Comparison of ENCODE assay signal across 27 cellular contexts in genomic region chr2:43473767-43474166, GRCh38.
"Had no signal": no experiment of that assay in that cellular context is flagged by ENCODE, and none has a peak within 500 bp of the region (broad histone marks: within the 10 kb centered on the region; RNA-seq: fewer than 3 reads in every experiment).

No MANE protein-coding gene starts in this region.

- H3K9me3 ChIP-seq: body of pancreas, SJSA1, SK-N-SH had no signal

- H3K4me3 ChIP-seq: body of pancreas, K562, SJSA1 had no signal

- DNase-seq: activated CD4-positive, alpha-beta T cell treated with anti-CD3 and anti-CD28 coated beads for 36 hours; activated CD4-positive, alpha-beta T cell treated with anti-CD3 and anti-CD28 coated beads, Interleukin-2, amount 10 ng/mL, durations not matched to agents 7 days and 5 days; activated CD4-positive, alpha-beta T cell treated with anti-CD3 and anti-CD28 coated beads, Interleukin-2, amount 50 U/mL, for 48 hours; activated CD8-positive, alpha-beta T cell treated with anti-CD3 and anti-CD28 coated beads, Interleukin-2, amount 10 ng/mL, durations not matched to agents 7 days and 5 days; activated gamma-delta T cell; activated naive CD4-positive, alpha-beta T cell treated with Interleukin-2 at 50 U/mL for 16 hours; activated naive CD8-positive, alpha-beta T cell treated with anti-CD3 and anti-CD28 coated beads, Interleukin-2, amount 10 ng/mL, durations not matched to agents 7 days and 5 days; activated T-cell treated with anti-CD3 and anti-CD28 coated beads, Interleukin-2, amount 50 U/mL, for 24 hours; body of pancreas; NCI-H1105; NCI-H1417 treated with DMSO at 0.1 percent for 48 hours; NCI-H187 treated with DMSO at 0.1 percent for 48 hours; NCI-H2081; NCI-H2171 treated with DMSO at 0.1 percent for 48 hours; NCI-H2227 treated with DMSO at 0.1 percent for 48 hours; NCI-H446; NCI-H524; RPMI8226; SHP77 treated with DMSO at 0.1 percent for 48 hours; SK-N-SH had no signal

- H3K27ac ChIP-seq: body of pancreas, SJSA1 had no signal

- H3K36me3 ChIP-seq: SJSA1 had no signal

- ATAC-seq: activated CD4-positive, alpha-beta T cell treated with anti-CD3 and anti-CD28 coated beads for 36 hours; activated CD4-positive, CD25-positive, alpha-beta regulatory T cell treated with anti-CD3 and anti-CD28 coated beads, Interleukin-2, amount 50 U/mL, for 24 hours; activated CD8-positive, alpha-beta T cell treated with anti-CD3 and anti-CD28 coated beads, Interleukin-2, amount 10 ng/mL, durations not matched to agents 7 days and 5 days; body of pancreas; K562; Panc1; WTC11 had no signal

- H3K27me3 ChIP-seq: body of pancreas, SJSA1 had no signal

- H3K4me2 ChIP-seq: SK-N-SH had no signal

- H3K9ac ChIP-seq: SK-N-SH had no signal

- FAIRE-seq: astrocyte, K562, TTC549 had no signal

- H3K4me1 ChIP-seq: body of pancreas had no signal
